In the genomic region with DNA sequence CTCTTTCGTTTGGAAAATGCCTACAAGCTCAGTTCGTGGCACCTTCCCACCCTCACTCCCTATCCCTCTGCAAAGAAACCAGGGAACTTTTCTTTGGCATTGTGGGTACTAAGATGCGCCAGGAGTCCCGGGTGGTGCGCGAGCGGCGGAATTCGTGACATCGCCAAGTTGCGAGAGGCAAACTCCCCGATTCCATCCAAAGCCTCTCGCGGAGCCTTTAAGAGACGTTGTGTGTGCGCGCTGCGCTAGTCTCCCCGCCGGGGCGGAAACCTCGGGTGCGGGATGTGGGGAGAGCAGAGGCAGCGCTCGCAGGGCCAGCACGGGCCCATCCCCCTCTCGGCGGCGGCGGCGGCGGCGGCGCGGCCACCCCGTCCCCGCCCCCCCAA, we compare ENCODE assay signal across 1 cellular context.
TF ChIP-seq lines count a peak whose summit lies in the region.

No MANE protein-coding gene starts in this region.

TF ChIP-seq in SK-N-SH, 30 proteins besides CTCF, POLR2A, EP300 and RAD21 (continued from another document):
- TF ChIP-seq, protein P1, sequence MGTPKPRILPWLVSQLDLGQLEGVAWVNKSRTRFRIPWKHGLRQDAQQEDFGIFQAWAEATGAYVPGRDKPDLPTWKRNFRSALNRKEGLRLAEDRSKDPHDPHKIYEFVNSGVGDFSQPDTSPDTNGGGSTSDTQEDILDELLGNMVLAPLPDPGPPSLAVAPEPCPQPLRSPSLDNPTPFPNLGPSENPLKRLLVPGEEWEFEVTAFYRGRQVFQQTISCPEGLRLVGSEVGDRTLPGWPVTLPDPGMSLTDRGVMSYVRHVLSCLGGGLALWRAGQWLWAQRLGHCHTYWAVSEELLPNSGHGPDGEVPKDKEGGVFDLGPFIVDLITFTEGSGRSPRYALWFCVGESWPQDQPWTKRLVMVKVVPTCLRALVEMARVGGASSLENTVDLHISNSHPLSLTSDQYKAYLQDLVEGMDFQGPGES (IDR thresholded peaks at IDR 0.05; ENCODE audit: low read depth, low read length): no peak
- TF ChIP-seq SIN3A (IDR thresholded peaks at IDR 0.05; ENCODE audit: borderline replicate concordance, low read depth, low read length) (no peak), JUND (IDR thresholded peaks at IDR 0.05) (no peak)
